9 cellular contexts compared by ENCODE assay signal in the genomic region with DNA sequence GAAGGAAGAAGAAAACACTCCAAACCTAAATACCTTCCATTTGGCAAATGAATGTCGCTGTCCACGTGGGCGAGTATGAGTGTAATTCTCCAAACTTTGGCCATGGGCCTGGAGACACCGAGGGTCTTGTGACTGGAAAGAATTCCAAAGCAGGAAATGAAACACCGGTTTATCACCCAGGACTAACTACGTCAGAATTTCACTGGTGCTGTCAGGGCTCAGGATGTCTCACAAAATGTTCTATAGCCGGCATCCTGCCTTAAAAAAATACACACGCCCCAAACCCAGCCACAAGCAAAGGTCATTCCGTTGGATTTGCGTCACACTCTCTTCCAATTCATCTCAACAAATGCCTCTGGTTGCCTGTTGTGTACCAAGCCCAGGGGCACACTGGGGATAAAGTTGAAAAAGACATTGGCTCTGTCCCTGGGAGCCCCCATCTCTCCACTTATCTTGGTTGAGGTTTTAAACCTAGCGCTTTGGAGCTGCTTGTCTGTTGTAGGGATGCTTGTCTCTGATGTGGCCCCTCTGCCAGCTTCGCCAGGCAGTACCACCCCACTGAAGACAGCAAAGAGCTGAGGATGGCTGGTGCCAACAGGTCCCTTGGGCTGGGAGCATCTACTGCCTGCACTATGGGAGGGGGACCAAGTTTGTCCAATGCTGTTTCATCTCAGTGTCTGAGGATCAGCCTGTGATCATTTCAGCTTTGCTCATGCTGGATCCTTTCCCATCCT.
A peak's percentile ranks its signal among the peaks of the same experiment; 100 is the strongest.
DNase-seq lines count a peak whose midpoint lies in the region; ATAC-seq lines count a peak whose summit lies in the region.
"Had no signal": no experiment of that assay in that cellular context is flagged by ENCODE, and none has a peak within 500 bp of the region (broad histone marks: within the 10 kb centered on the region; RNA-seq: fewer than 3 reads in every experiment).

No MANE protein-coding gene starts in this region.

- H3K9ac ChIP-seq in stomach smooth muscle (ENCODE audit: low read length in 2 of 2): peak overlapping the region; percentile 0 to 62

- no peak for ATAC-seq in GM21576 (IDR thresholded peaks at IDR 0.05; ENCODE audit: unreplicated experiment)
- ATAC-seq in GM18907 (IDR thresholded peaks at IDR 0.05; ENCODE audit: unreplicated experiment): no peak

- no peaks in the 10 kb centered on the region for H3K9me3 ChIP-seq in stomach smooth muscle (ENCODE audit: control insufficient read depth in 2 of 2, low read length in 2 of 2)

- H3K4me3 ChIP-seq in stomach smooth muscle (ENCODE audit: low read length in 2 of 2): peak overlapping the region; percentile 0 to 60
- H3K4me3 ChIP-seq: HAP-1 had no signal

- H3K4me1 ChIP-seq in stomach smooth muscle (ENCODE audit: control insufficient read depth, insufficient read depth, low read length): peaks cover 35% of the 10 kb centered on the region
- H3K4me1 ChIP-seq: HAP-1 had no signal

- peak; percentile 97 for DNase-seq in HS-5 (ENCODE audit: low read depth)
- peak; percentile 92 for DNase-seq in astrocyte of the hippocampus (ENCODE audit: low read depth, low spot score)
- peak; percentile 21 for DNase-seq in left kidney (ENCODE audit: low read depth, low spot score)
- no peak for DNase-seq in ecto neural progenitor cell (ENCODE audit: low spot score)
- DNase-seq in Kasumi-1 (lab: John Stamatoyannopoulos, UW): no peak

- H3K36me3 ChIP-seq in stomach smooth muscle (ENCODE audit: control insufficient read depth in 2 of 2, insufficient read depth in 2 of 2, low read length in 2 of 2): no peaks in the 10 kb centered on the region
- H3K36me3 ChIP-seq: HAP-1 had no signal

- no peaks in the 10 kb centered on the region for H3K27me3 ChIP-seq in stomach smooth muscle (ENCODE audit: control insufficient read depth in 1 of 2, insufficient read depth in 2 of 2, low read length in 2 of 2)

- H3K27ac ChIP-seq in stomach smooth muscle (ENCODE audit: low read length): peak overlapping the region; percentile 84

Comparison
In these comparisons a context has a peak if more than half of its experiments do, and no peak if none do; other contexts are left out.
1. DNase-seq: peak in HS-5 (single experiment), astrocyte of the hippocampus (single experiment) and left kidney (single experiment); none in ecto neural progenitor cell (single experiment) and Kasumi-1 (0 of 2).